In genomic region chr6:170147056-170147787, GRCh38 we compare ENCODE assay signal across 9 cellular contexts.
DNase-seq lines count a peak whose midpoint lies in the region; ATAC-seq and TF ChIP-seq lines count a peak whose summit lies in the region.
"Had no signal": no experiment of that assay in that cellular context is flagged by ENCODE, and none has a peak within 500 bp of the region (broad histone marks: within the 10 kb centered on the region; RNA-seq: fewer than 3 reads in every experiment).

No MANE protein-coding gene starts in this region.

- no peak for TF ChIP-seq POLR2A in gastrocnemius medialis (IDR thresholded peaks at IDR 0.05)
- TF ChIP-seq POLR2A in stomach (IDR thresholded peaks at IDR 0.05), result no peak

- in situ Hi-C loops in gastrocnemius medialis (cut with MboI; ENCODE audit: low sequenced_read_pairs in 4 of 4), result no loop called here

- H3K4me1 ChIP-seq in heart right ventricle, result peaks cover 5 to 47% (median 28%) of the 10 kb centered on the region in 9 donors
- peaks cover 2 to 11% of the 10 kb centered on the region in 2 donors for H3K4me1 ChIP-seq in gastrocnemius medialis
- H3K4me1 ChIP-seq in stomach, result peaks cover 7 to 26% (median 15%) of the 10 kb centered on the region in 4 donors

- WGBS in heart right ventricle, 2 donors, result 73 to 75% methylated on average over 23 of the region's 23 CpGs
- 66 to 79% (median 72%) methylated on average over 21 to 23 of the region's 23 CpGs for WGBS in stomach, 5 donors

- H3K27ac ChIP-seq in heart right ventricle (peak overlapping the region in 6 of 10 donors; percentile 25 to 51 (median 48)), gastrocnemius medialis (no peak overlapping the region), stomach (peak overlapping the region in 2 of 5 donors; percentile 11 to 14)

- peaks cover 3% of the 10 kb centered on the region for H3K36me3 Mint-ChIP-seq in T-helper 2 cell treated with Interferon-gamma antibody and Interleukin-4, amounts not matched to agents 5 μg/mL and 100 μg/mL, for 36 hours (ENCODE audit: low read depth)

- peaks cover 15% of the 10 kb centered on the region for H3K9me3 Mint-ChIP-seq in T-helper 2 cell treated with Interferon-gamma antibody and Interleukin-4, amounts not matched to agents 5 μg/mL and 100 μg/mL, for 36 hours

- no peak for DNase-seq in T-helper 2 cell treated with Interferon-gamma antibody and Interleukin-4, amounts not matched to agents 5 μg/mL and 100 μg/mL, for 36 hours (ENCODE audit: low spot score)
- DNase-seq in heart right ventricle (no peak), gastrocnemius medialis (no peak), C1 segment of cervical spinal cord (lab: John Stamatoyannopoulos, UW) (no peak), stomach (no peak), NCI-H345 treated with DMSO at 0.1 percent for 48 hours (lab: John Stamatoyannopoulos, UW; ENCODE audit: unreplicated experiment) (no peak)
- DNase-seq: GF-D8, NCI-H524 treated with DMSO at 0.1 percent for 48 hours had no signal

- intact Hi-C loops in heart right ventricle (cut with DNase I), result loop anchor here in 1 of 10 donors (10.0 kb wide), 1 partner anchor 128 kb away; no protein-coding TSS in a partner anchor
- intact Hi-C loops in gastrocnemius medialis (cut with DNase I; ENCODE audit: low total_unique reads), result no loop called here
- intact Hi-C loops in stomach (cut with DNase I; ENCODE audit: low total_unique reads), result no loop called here

- ATAC-seq in GM18498 (IDR thresholded peaks at IDR 0.05; ENCODE audit: unreplicated experiment) (peak; percentile 16), heart right ventricle (peak in 7 of 8 donors; percentile 27 to 77 (median 36)), gastrocnemius medialis (peak; percentile 36 to 56)

- H3K36me3 ChIP-seq in heart right ventricle (no peaks in the 10 kb centered on the region), gastrocnemius medialis (no peaks in the 10 kb centered on the region), stomach (no peaks in the 10 kb centered on the region)

- H3K9me3 ChIP-seq in heart right ventricle (peaks cover 0 to 13% (median 0%) of the 10 kb centered on the region in 11 donors), gastrocnemius medialis (no peaks in the 10 kb centered on the region), stomach (peaks cover 0 to 9% (median 0%) of the 10 kb centered on the region in 4 donors)

- H3K4me1 Mint-ChIP-seq in T-helper 2 cell treated with Interferon-gamma antibody and Interleukin-4, amounts not matched to agents 5 μg/mL and 100 μg/mL, for 36 hours (ENCODE audit: low read depth), result peaks cover 24% of the 10 kb centered on the region

- peak overlapping the region; percentile 39 for H3K4me3 Mint-ChIP-seq in T-helper 2 cell treated with Interferon-gamma antibody and Interleukin-4, amounts not matched to agents 5 μg/mL and 100 μg/mL, for 36 hours

- peaks cover 9% of the 10 kb centered on the region for H3K27me3 Mint-ChIP-seq in T-helper 2 cell treated with Interferon-gamma antibody and Interleukin-4, amounts not matched to agents 5 μg/mL and 100 μg/mL, for 36 hours (ENCODE audit: low read depth)

- no peak for TF ChIP-seq EP300 in stomach (IDR thresholded peaks at IDR 0.05)

- peak overlapping the region; percentile 13 for H3K27ac Mint-ChIP-seq in T-helper 2 cell treated with Interferon-gamma antibody and Interleukin-4, amounts not matched to agents 5 μg/mL and 100 μg/mL, for 36 hours

- peak overlapping the region in 2 of 10 donors; percentile 6 to 31 for H3K4me3 ChIP-seq in heart right ventricle
- peak overlapping the region in 1 of 4 donors; percentile 5 for H3K4me3 ChIP-seq in gastrocnemius medialis
- no peak overlapping the region for H3K4me3 ChIP-seq in stomach

- TF ChIP-seq CTCF in heart right ventricle (IDR thresholded peaks at IDR 0.05) (no peak), gastrocnemius medialis (IDR thresholded peaks at IDR 0.05 in 4 of 5, conservative IDR thresholded peaks at IDR 0.05 in 1 of 5) (no peak), stomach (IDR thresholded peaks at IDR 0.05) (no peak)

- H3K27me3 ChIP-seq in heart right ventricle (peaks cover 0 to 21% (median 0%) of the 10 kb centered on the region in 7 donors), gastrocnemius medialis (no peaks in the 10 kb centered on the region), stomach (peaks cover 0 to 4% (median 0%) of the 10 kb centered on the region in 3 donors)

Comparison
In these comparisons a context has a peak if more than half of its experiments do, and no peak if none do; other contexts are left out.
1. H3K27ac ChIP-seq: peak in heart right ventricle (6 of 10); none in gastrocnemius medialis (0 of 4).
2. Peak in every context shown above with its lines, with median percentiles within 50 percentile points of each other: ATAC-seq.